Comparison of ENCODE assay signal across 22 cellular contexts in genomic region chr20:24768226-24768625, GRCh38.
DNase-seq lines count a peak whose midpoint lies in the region; ATAC-seq, FAIRE-seq and TF ChIP-seq lines count a peak whose summit lies in the region.
"Had no signal": no experiment of that assay in that cellular context is flagged by ENCODE, and none has a peak within 500 bp of the region (broad histone marks: within the 10 kb centered on the region; RNA-seq: fewer than 3 reads in every experiment).

No MANE protein-coding gene starts in this region.

- H3K23ac ChIP-seq in mesendoderm (ENCODE audit: low read length), result no peak overlapping the region

- no peaks in the 10 kb centered on the region for H4K20me1 ChIP-seq in astrocyte (ENCODE audit: insufficient read depth, low read length)

- H3K27ac Mint-ChIP-seq in astrocyte (ENCODE audit: unreplicated experiment), result no peak overlapping the region
- no peak overlapping the region for H3K27ac Mint-ChIP-seq in activated naive CD8-positive, alpha-beta T cell treated with anti-CD3 and anti-CD28 coated beads, Interleukin-2, amount 50 U/mL, for 24 hours
- H3K27ac Mint-ChIP-seq: CD8-positive, alpha-beta T cell; mesothelial cell of epicardium had no signal

- TF ChIP-seq CTCF in astrocyte (IDR thresholded peaks at IDR 0.05; ENCODE audit: insufficient read depth, low read depth, low read length), result no peak

- no peak for FAIRE-seq in astrocyte (lab: Jason Lieb, UNC)

- no peak overlapping the region for H3K56ac ChIP-seq in mesendoderm (ENCODE audit: low read length)

- no peaks in the 10 kb centered on the region for H3K36me3 Mint-ChIP-seq in astrocyte (ENCODE audit: low read depth, unreplicated experiment)
- no peaks in the 10 kb centered on the region for H3K36me3 Mint-ChIP-seq in activated naive CD8-positive, alpha-beta T cell treated with anti-CD3 and anti-CD28 coated beads, Interleukin-2, amount 50 U/mL, for 24 hours (ENCODE audit: low read depth)
- H3K36me3 Mint-ChIP-seq: CD8-positive, alpha-beta T cell; mesothelial cell of epicardium had no signal

- H2AK5ac ChIP-seq in mesendoderm (ENCODE audit: low read length), result no peak overlapping the region

- no peak overlapping the region for H4K8ac ChIP-seq in mesendoderm (ENCODE audit: low read depth, low read length)

- no peaks in the 10 kb centered on the region for H3K79me1 ChIP-seq in mesendoderm (ENCODE audit: low read length)

- H2BK15ac ChIP-seq in mesendoderm (replicated peaks; ENCODE audit: low read depth), result no peak overlapping the region

- WGBS in mesendoderm (ENCODE audit: extremely low coverage, insufficient coverage, low lambda C conversion rate), result no CpG with 5 or more reads among the region's 3 CpGs

- no peak for ATAC-seq in Right ventricle myocardium inferior
- ATAC-seq in activated naive CD8-positive, alpha-beta T cell treated with anti-CD3 and anti-CD28 coated beads, Interleukin-2, amount 50 U/mL, for 24 hours, result no peak
- no peak for ATAC-seq in GM19324 (IDR thresholded peaks at IDR 0.05; ENCODE audit: low FRiP score, unreplicated experiment)
- no peak for ATAC-seq in HG02642 (IDR thresholded peaks at IDR 0.05; ENCODE audit: poor library complexity, unreplicated experiment)
- ATAC-seq: CD8-positive, alpha-beta T cell; psoas muscle had no signal

- H3K79me2 ChIP-seq in astrocyte (ENCODE audit: insufficient read depth, low read length), result no peaks in the 10 kb centered on the region
- H3K79me2 ChIP-seq in mesendoderm (ENCODE audit: control insufficient read depth, insufficient read depth, low read length), result no peaks in the 10 kb centered on the region

- H3K36me3 ChIP-seq in astrocyte (ENCODE audit: insufficient read depth, low read length), result no peaks in the 10 kb centered on the region
- no peaks in the 10 kb centered on the region for H3K36me3 ChIP-seq in mesendoderm (ENCODE audit: control insufficient read depth, insufficient read depth, low read length)
- H3K36me3 ChIP-seq: adrenal gland, spleen, thyroid gland had no signal

- peaks cover 27% of the 10 kb centered on the region for H3K4me1 ChIP-seq in astrocyte (ENCODE audit: insufficient read depth, low read length)
- H3K4me1 ChIP-seq in mesendoderm (ENCODE audit: control insufficient read depth, low read depth, low read length), result peaks cover 6% of the 10 kb centered on the region
- H3K4me1 ChIP-seq: adrenal gland, psoas muscle had no signal

- H3K27ac ChIP-seq in astrocyte (ENCODE audit: low read depth, low read length), result no peak overlapping the region
- no peak overlapping the region for H3K27ac ChIP-seq in mesendoderm (ENCODE audit: low read depth, low read length)
- H3K27ac ChIP-seq: adrenal gland, GM23248, psoas muscle, spleen, thyroid gland had no signal

- H3K4me3 ChIP-seq in astrocyte (ENCODE audit: insufficient read depth, low read depth, low read length) (no peak overlapping the region), mesendoderm (ENCODE audit: low read length) (no peak overlapping the region)
- H3K4me3 ChIP-seq: adrenal gland, GM23248, psoas muscle, spleen, thyroid gland had no signal

- H3K9ac ChIP-seq in astrocyte (ENCODE audit: low read length) (no peak overlapping the region), mesendoderm (ENCODE audit: low read length) (no peak overlapping the region)
- H3K9ac ChIP-seq: GM23248 had no signal

- H3K18ac ChIP-seq in mesendoderm (ENCODE audit: low read length), result no peak overlapping the region

- DNase-seq in cardiac septum (ENCODE audit: low spot score), result peak; percentile 43
- DNase-seq in Right ventricle myocardium inferior (ENCODE audit: missing footprints), result no peak
- peak; percentile 58 for DNase-seq in astrocyte (ENCODE audit: low read depth)
- peak; percentile 84 for DNase-seq in mesendoderm
- DNase-seq in activated naive CD8-positive, alpha-beta T cell treated with anti-CD3 and anti-CD28 coated beads, Interleukin-2, amount 50 U/mL, for 24 hours, result no peak
- no peak for DNase-seq in foreskin melanocyte
- DNase-seq: activated CD4-positive, CD25-positive, alpha-beta regulatory T cell; CD8-positive, alpha-beta T cell; effector memory CD4-positive, alpha-beta T cell; GM23248; NCI-H1436; NCI-H446; psoas muscle; Right ventricle myocardium superior; spleen; T-helper 2 cell; thyroid gland had no signal

- H3K4me3 Mint-ChIP-seq in astrocyte (ENCODE audit: unreplicated experiment), result peak overlapping the region; percentile 12
- H3K4me3 Mint-ChIP-seq in activated naive CD8-positive, alpha-beta T cell treated with anti-CD3 and anti-CD28 coated beads, Interleukin-2, amount 50 U/mL, for 24 hours, result no peak overlapping the region
- H3K4me3 Mint-ChIP-seq: CD8-positive, alpha-beta T cell; central memory CD8-positive, alpha-beta T cell; mesothelial cell of epicardium had no signal

- H3K27me3 ChIP-seq in astrocyte (ENCODE audit: insufficient read depth, low read length), result no peaks in the 10 kb centered on the region
- no peaks in the 10 kb centered on the region for H3K27me3 ChIP-seq in mesendoderm (ENCODE audit: insufficient read depth, low read length, poor library complexity)
- H3K27me3 ChIP-seq: adrenal gland, thyroid gland had no signal

- H3K9me3 ChIP-seq in astrocyte (ENCODE audit: insufficient read depth, low read depth, low read length), result no peaks in the 10 kb centered on the region
- H3K9me3 ChIP-seq: adrenal gland, psoas muscle, spleen, thyroid gland had no signal

- H3K4ac ChIP-seq in mesendoderm (ENCODE audit: low read depth, low read length), result no peak overlapping the region

- H4K5ac ChIP-seq in mesendoderm (ENCODE audit: low read length), result no peak overlapping the region

- peaks cover 40% of the 10 kb centered on the region for H3K4me1 Mint-ChIP-seq in astrocyte (ENCODE audit: low read depth, unreplicated experiment)
- no peaks in the 10 kb centered on the region for H3K4me1 Mint-ChIP-seq in activated naive CD8-positive, alpha-beta T cell treated with anti-CD3 and anti-CD28 coated beads, Interleukin-2, amount 50 U/mL, for 24 hours
- H3K4me1 Mint-ChIP-seq: central memory CD8-positive, alpha-beta T cell had no signal

- peaks cover 5% of the 10 kb centered on the region for H3K9me3 Mint-ChIP-seq in astrocyte (ENCODE audit: unreplicated experiment)
- H3K9me3 Mint-ChIP-seq in activated naive CD8-positive, alpha-beta T cell treated with anti-CD3 and anti-CD28 coated beads, Interleukin-2, amount 50 U/mL, for 24 hours, result no peaks in the 10 kb centered on the region
- H3K9me3 Mint-ChIP-seq: CD8-positive, alpha-beta T cell; central memory CD8-positive, alpha-beta T cell; mesothelial cell of epicardium had no signal

- H2BK120ac ChIP-seq in mesendoderm (ENCODE audit: low read depth, low read length), result no peak overlapping the region

- H2AFZ ChIP-seq in astrocyte (ENCODE audit: low read depth, low read length), result peak overlapping the region; percentile 15
- H2AFZ ChIP-seq: GM23248 had no signal

- H2BK5ac ChIP-seq in mesendoderm (ENCODE audit: low read length), result no peak overlapping the region

- H3K4me2 ChIP-seq in astrocyte (ENCODE audit: low read length), result peak overlapping the region; percentile 47
- no peak overlapping the region for H3K4me2 ChIP-seq in mesendoderm (ENCODE audit: low read length)

- H3K27me3 Mint-ChIP-seq in astrocyte (ENCODE audit: low read depth, unreplicated experiment), result peaks cover 11% of the 10 kb centered on the region
- H3K27me3 Mint-ChIP-seq in activated naive CD8-positive, alpha-beta T cell treated with anti-CD3 and anti-CD28 coated beads, Interleukin-2, amount 50 U/mL, for 24 hours, result peaks cover 10% of the 10 kb centered on the region

- intact Hi-C loops in cardiac septum (cut with DNase I), result no loop called here
- intact Hi-C loops in Right ventricle myocardium inferior (cut with DNase I), result no loop called here

Comparison
In these comparisons a context has a peak if more than half of its experiments do, and no peak if none do; other contexts are left out.
1. DNase-seq: peak in cardiac septum (single experiment), astrocyte (single experiment) and mesendoderm (single experiment); none in Right ventricle myocardium inferior (single experiment), activated naive CD8-positive, alpha-beta T cell treated with anti-CD3 and anti-CD28 coated beads, Interleukin-2, amount 50 U/mL, for 24 hours (single experiment) and foreskin melanocyte (single experiment).